8 cellular contexts compared by ENCODE assay signal in the genomic region with DNA sequence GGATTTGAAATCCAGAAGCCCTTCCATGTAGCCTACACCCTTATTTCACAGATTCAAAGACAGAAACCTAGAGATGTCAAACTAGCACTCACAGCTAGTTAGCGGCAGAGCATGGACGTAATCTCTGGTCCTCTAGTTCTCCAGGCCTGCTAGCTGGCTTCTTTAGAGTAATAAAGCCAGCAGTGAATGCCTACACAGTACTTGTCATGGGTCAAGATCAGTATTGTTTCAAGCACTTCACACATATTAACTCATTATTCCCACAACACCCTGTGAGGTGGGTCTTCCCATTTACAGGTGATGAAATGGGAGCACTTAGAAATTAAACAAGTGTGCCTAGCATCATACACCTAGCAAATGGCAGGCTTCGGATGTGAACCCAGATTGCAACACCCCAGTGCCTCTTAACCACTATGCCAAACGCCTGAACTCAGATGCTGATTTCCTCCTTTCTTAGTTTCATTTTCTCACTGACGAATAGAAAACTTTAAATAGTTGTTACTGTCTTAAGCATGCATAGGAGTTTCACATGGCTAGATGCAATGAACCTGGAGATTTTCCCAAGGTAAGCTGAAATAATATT. TPM values are rescaled to one million over a fixed set of nuclear protein-coding genes. Genes with fewer than 3 reads are reported as not detected.
DNase-seq lines count a peak whose midpoint lies in the region; ATAC-seq and TF ChIP-seq lines count a peak whose summit lies in the region.

No MANE protein-coding gene starts in this region.

- intact Hi-C loops in right cardiac atrium (cut with DNase I) = no loop called here
- intact Hi-C loops in left cardiac atrium (cut with DNase I) = no loop called here
- intact Hi-C loops in lower lobe of right lung (cut with DNase I) = no loop called here
- intact Hi-C loops in uterus (cut with DNase I; ENCODE audit: low total_unique reads) = no loop called here

- H3K9me3 ChIP-seq in right cardiac atrium (ENCODE audit: control insufficient read depth, low read length) (no peaks in the 10 kb centered on the region), lower lobe of right lung (no peaks in the 10 kb centered on the region), uterus (no peaks in the 10 kb centered on the region)

- ATAC-seq in right cardiac atrium (no peak), left cardiac atrium (no peak), HG03045 (IDR thresholded peaks at IDR 0.05; ENCODE audit: unreplicated experiment) (peak; percentile 88), lower lobe of right lung (peak; percentile 79 to 88)

- DNase-seq in right cardiac atrium (no peak), left cardiac atrium (no peak), SIG-M5 (lab: John Stamatoyannopoulos, UW) (peak; percentile 27), lower lobe of right lung (no peak), NCI-H2196 (lab: John Stamatoyannopoulos, UW; ENCODE audit: unreplicated experiment) (no peak), uterus (no peak), HT-29 (ENCODE audit: low spot score) (no peak)

- no peak for TF ChIP-seq CTCF in lower lobe of right lung (IDR thresholded peaks at IDR 0.05)
- TF ChIP-seq CTCF in uterus (IDR thresholded peaks at IDR 0.05) = no peak

- 56% methylated on average over 5 of the region's 5 CpGs for WGBS in right cardiac atrium

- peak overlapping the region; percentile 20 for H3K4me3 ChIP-seq in right cardiac atrium (ENCODE audit: low read length)
- H3K4me3 ChIP-seq in lower lobe of right lung = peak overlapping the region; percentile 23
- no peak overlapping the region for H3K4me3 ChIP-seq in uterus

- no peaks in the 10 kb centered on the region for H3K4me1 ChIP-seq in right cardiac atrium (ENCODE audit: control insufficient read depth, insufficient read depth, low read length)
- H3K4me1 ChIP-seq in lower lobe of right lung = no peaks in the 10 kb centered on the region
- H3K4me1 ChIP-seq in uterus = no peaks in the 10 kb centered on the region

- H3K27me3 ChIP-seq in right cardiac atrium (ENCODE audit: control insufficient read depth, insufficient read depth) = no peaks in the 10 kb centered on the region
- H3K27me3 ChIP-seq in lower lobe of right lung (ENCODE audit: low read depth) = no peaks in the 10 kb centered on the region
- no peaks in the 10 kb centered on the region for H3K27me3 ChIP-seq in uterus

- TF ChIP-seq POLR2A in uterus (IDR thresholded peaks at IDR 0.05) = no peak

- H3K36me3 ChIP-seq in lower lobe of right lung (no peaks in the 10 kb centered on the region), uterus (no peaks in the 10 kb centered on the region)

- H3K27ac ChIP-seq in right cardiac atrium (ENCODE audit: low read length) (no peak overlapping the region), lower lobe of right lung (no peak overlapping the region), uterus (no peak overlapping the region)

RNA-seq across cellular contexts. Expression of gene ZBTB14, which starts 14.5 kb away (rescaled TPM):
- total RNA-seq in right cardiac atrium (10 to 100 TPM in 1 of 4 donors, 1 to 10 TPM in 3; 8.2 to 10.2 (median 9.6) TPM), left cardiac atrium (1 to 10 TPM; 6.9 to 8.0 TPM), lower lobe of right lung (13.3 TPM), uterus (10 to 100 TPM in 3 of 4 donors, 1 to 10 TPM in 1; 2.3 to 28.1 (median 20.9) TPM)
- 3.3 TPM for polyA plus RNA-seq in right cardiac atrium
- 5.7 and 6.5 TPM in 2 replicates for total RNA-seq in HT-29 (2014; rRNA removed; shearing (Covaris generic))

Comparison
In these comparisons a context has a peak if more than half of its experiments do, and no peak if none do; other contexts are left out.
1. ATAC-seq: peak in HG03045 (single experiment) and lower lobe of right lung (2 of 2); none in right cardiac atrium (0 of 2) and left cardiac atrium (0 of 2).
2. H3K4me3 ChIP-seq: peak in right cardiac atrium (single experiment) and lower lobe of right lung (single experiment); none in uterus (0 of 2).